21 cellular contexts compared by ENCODE assay signal in genomic region chr10:27413831-27414348, GRCh38.
DNase-seq lines count a peak whose midpoint lies in the region; ATAC-seq, FAIRE-seq and TF ChIP-seq lines count a peak whose summit lies in the region.
"Had no signal": no experiment of that assay in that cellular context is flagged by ENCODE, and none has a peak within 500 bp of the region (broad histone marks: within the 10 kb centered on the region; RNA-seq: fewer than 3 reads in every experiment).

No MANE protein-coding gene starts in this region.

- H3K36me3 ChIP-seq in H7 (replicated peaks; ENCODE audit: control insufficient read depth, insufficient read depth, low read length) (no peaks in the 10 kb centered on the region), pancreas (no peaks in the 10 kb centered on the region), neural progenitor cell (no peaks in the 10 kb centered on the region)
- H3K36me3 ChIP-seq: BE2C, HAP-1 had no signal

- H3K36me3 Mint-ChIP-seq in CD14-positive monocyte = no peaks in the 10 kb centered on the region
- H3K36me3 Mint-ChIP-seq in neural progenitor cell = no peaks in the 10 kb centered on the region
- H3K36me3 Mint-ChIP-seq in glutamatergic neuron (ENCODE audit: unreplicated experiment) = peaks cover 4% of the 10 kb centered on the region
- H3K36me3 Mint-ChIP-seq: CD8-positive, alpha-beta T cell; IgD-negative memory B cell had no signal

- TF ChIP-seq CTCF in CD14-positive monocyte (IDR thresholded peaks at IDR 0.05) = no peak
- TF ChIP-seq CTCF in foreskin keratinocyte (conservative IDR thresholded peaks at IDR 0.05) = no peak
- TF ChIP-seq CTCF in pancreas (IDR thresholded peaks at IDR 0.05) = no peak
- TF ChIP-seq CTCF in neural progenitor cell (IDR thresholded peaks at IDR 0.05) = no peak
- TF ChIP-seq CTCF in glutamatergic neuron (IDR thresholded peaks at IDR 0.05; ENCODE audit: partially characterized antibody, unreplicated experiment) = no peak

- no peaks in the 10 kb centered on the region for H4K20me1 ChIP-seq in neural progenitor cell (ENCODE audit: low read depth)

- H3K79me2 ChIP-seq in neural progenitor cell (ENCODE audit: low read depth) = no peaks in the 10 kb centered on the region

- H3K4me3 Mint-ChIP-seq in CD14-positive monocyte (peak overlapping the region; percentile 70 to 77), neural progenitor cell (no peak overlapping the region), glutamatergic neuron (ENCODE audit: unreplicated experiment) (no peak overlapping the region)
- H3K4me3 Mint-ChIP-seq: CD8-positive, alpha-beta T cell; IgD-negative memory B cell had no signal

- peaks cover 7 to 20% (median 18%) of the 10 kb centered on the region in 3 donors for H3K27me3 Mint-ChIP-seq in CD14-positive monocyte (ENCODE audit: low read depth in 3 of 3)
- H3K27me3 Mint-ChIP-seq in neural progenitor cell (ENCODE audit: insufficient read depth, low read depth) = no peaks in the 10 kb centered on the region
- no peaks in the 10 kb centered on the region for H3K27me3 Mint-ChIP-seq in glutamatergic neuron (ENCODE audit: unreplicated experiment)

- no peak overlapping the region for H3K4me2 ChIP-seq in neural progenitor cell

- intact Hi-C loops in CD14-positive monocyte (cut with micrococcal nuclease) = no loop called here
- intact Hi-C loops in pancreas (cut with DNase I) = no loop called here

- H3K4me1 ChIP-seq in foreskin keratinocyte (no peaks in the 10 kb centered on the region), pancreas (no peaks in the 10 kb centered on the region), neural progenitor cell (no peaks in the 10 kb centered on the region)
- H3K4me1 ChIP-seq: BE2C, HAP-1 had no signal

- H3K9me3 Mint-ChIP-seq in CD14-positive monocyte (peaks cover 3 to 34% (median 17%) of the 10 kb centered on the region in 7 donors), neural progenitor cell (peaks cover 3% of the 10 kb centered on the region), glutamatergic neuron (ENCODE audit: unreplicated experiment) (peaks cover 6% of the 10 kb centered on the region)
- H3K9me3 Mint-ChIP-seq: CD8-positive, alpha-beta T cell; IgD-negative memory B cell had no signal

- DNase-seq in CD14-positive monocyte (ENCODE audit: low spot score) (peak; percentile 44), H7 (peak; percentile 14), foreskin keratinocyte (no peak), pancreas (peak in 5 of 6 donors; percentile 21 to 75 (median 37)), neural progenitor cell (ENCODE audit: low spot score) (no peak), glutamatergic neuron (no peak)
- no peak for DNase-seq in activated naive CD4-positive, alpha-beta T cell (lab: John Stamatoyannopoulos, UW)
- DNase-seq: ACHN, BE2C, Kasumi-1, MM.1S, NCI-H1105, NCI-H1694, NCI-H2107, NCI-H2227 treated with DMSO at 0.1 percent for 48 hours, NCI-H524, SIG-M5 had no signal

- H3K27me3 ChIP-seq in H7 (ENCODE audit: control insufficient read depth, insufficient read depth, low read length) (no peaks in the 10 kb centered on the region), foreskin keratinocyte (no peaks in the 10 kb centered on the region), pancreas (no peaks in the 10 kb centered on the region), neural progenitor cell (no peaks in the 10 kb centered on the region)

- H3K9ac ChIP-seq in neural progenitor cell = no peak overlapping the region

- H3K4me3 ChIP-seq in H7 (ENCODE audit: insufficient read depth, low read depth, low read length) = no peak overlapping the region
- H3K4me3 ChIP-seq in pancreas = peak overlapping the region in 3 of 4 donors; percentile 12 to 29 (median 20)
- H3K4me3 ChIP-seq in neural progenitor cell = no peak overlapping the region
- H3K4me3 ChIP-seq: HAP-1 had no signal

- 39 to 47% methylated on average over 34 of the region's 34 CpGs for WGBS in pancreas, 2 donors

- no peak for FAIRE-seq in pancreas (lab: Jason Lieb, UNC)
- FAIRE-seq: RCC 7860 had no signal

- no peak overlapping the region for H2AFZ ChIP-seq in neural progenitor cell (replicated peaks)

- H3K27ac ChIP-seq in foreskin keratinocyte (no peak overlapping the region), pancreas (no peak overlapping the region), neural progenitor cell (no peak overlapping the region)

- peaks cover 5% of the 10 kb centered on the region for H3K4me1 Mint-ChIP-seq in CD14-positive monocyte
- H3K4me1 Mint-ChIP-seq in neural progenitor cell = no peaks in the 10 kb centered on the region
- no peaks in the 10 kb centered on the region for H3K4me1 Mint-ChIP-seq in glutamatergic neuron (ENCODE audit: low read depth, unreplicated experiment)
- H3K4me1 Mint-ChIP-seq: IgD-negative memory B cell had no signal

- no peaks in the 10 kb centered on the region for H3K9me3 ChIP-seq in pancreas
- no peaks in the 10 kb centered on the region for H3K9me3 ChIP-seq in neural progenitor cell (ENCODE audit: low read depth)
- H3K9me3 ChIP-seq: BE2C, HAP-1 had no signal

- H3K27ac Mint-ChIP-seq in CD14-positive monocyte (no peak overlapping the region), neural progenitor cell (no peak overlapping the region), glutamatergic neuron (ENCODE audit: unreplicated experiment) (no peak overlapping the region)
- H3K27ac Mint-ChIP-seq: CD8-positive, alpha-beta T cell; IgD-negative memory B cell had no signal

- no peaks in the 10 kb centered on the region for H3F3A ChIP-seq in neural progenitor cell (ENCODE audit: low read depth)

- ATAC-seq in foreskin keratinocyte (peak; percentile 9), pancreas (peak in 3 of 4 donors; percentile 72 to 82 (median 75))
- ATAC-seq: CD8-positive, alpha-beta T cell had no signal

Comparison
In these comparisons a context has a peak if more than half of its experiments do, and no peak if none do; other contexts are left out.
1. DNase-seq: peak in CD14-positive monocyte (single experiment), H7 (single experiment) and pancreas (5 of 6); none in foreskin keratinocyte (0 of 2), neural progenitor cell (single experiment), activated naive CD4-positive, alpha-beta T cell (0 of 4) and glutamatergic neuron (single experiment).
2. H3K4me3 Mint-ChIP-seq: peak in CD14-positive monocyte (2 of 2); none in neural progenitor cell (single experiment) and glutamatergic neuron (single experiment).
3. H3K4me3 ChIP-seq: peak in pancreas (3 of 4); none in H7 (single experiment) and neural progenitor cell (single experiment).